31 cellular contexts compared by ENCODE assay signal in genomic region chr7:135990258-135990657, GRCh38.
"Had no signal": no experiment of that assay in that cellular context is flagged by ENCODE, and none has a peak within 500 bp of the region (broad histone marks: within the 10 kb centered on the region; RNA-seq: fewer than 3 reads in every experiment).

No MANE protein-coding gene starts in this region.

- H3K36me3 Mint-ChIP-seq: activated naive CD4-positive, alpha-beta T cell treated with anti-CD3 and anti-CD28 coated beads, Interleukin-2, amount 50 U/mL, for 72 hours had no signal

- H3K27ac ChIP-seq: adrenal gland, body of pancreas, breast epithelium had no signal

- ATAC-seq: activated CD4-positive, alpha-beta T cell treated with anti-CD3 and anti-CD28 coated beads for 36 hours; activated CD4-positive, CD25-positive, alpha-beta regulatory T cell treated with anti-CD3 and anti-CD28 coated beads, Interleukin-2, amount 50 U/mL, for 24 hours; activated CD8-positive, alpha-beta T cell treated with anti-CD3 and anti-CD28 coated beads, Interleukin-2, amount 10 ng/mL, durations not matched to agents 7 days and 5 days; activated naive CD4-positive, alpha-beta T cell treated with anti-CD3 and anti-CD28 coated beads, Interleukin-2, amount 50 U/mL, for 72 hours; body of pancreas; WTC11 had no signal

- H3K36me3 ChIP-seq: adrenal gland, breast epithelium had no signal

- H3K4me1 ChIP-seq: body of pancreas, breast epithelium had no signal

- H3K27me3 ChIP-seq: adrenal gland, body of pancreas, breast epithelium had no signal

- H3K4me1 Mint-ChIP-seq: WTC11 had no signal

- H3K4me3 Mint-ChIP-seq: activated CD4-positive, alpha-beta T cell treated with anti-CD3 and anti-CD28 coated beads for 36 hours; activated CD4-positive, alpha-beta T cell treated with anti-CD3 and anti-CD28 coated beads, Interleukin-2, amount 10 ng/mL, durations not matched to agents 7 days and 5 days; activated CD8-positive, alpha-beta T cell treated with anti-CD3 and anti-CD28 coated beads, Interleukin-2, amount 10 ng/mL, durations not matched to agents 7 days and 5 days; activated naive CD4-positive, alpha-beta T cell treated with anti-CD3 and anti-CD28 coated beads for 36 hours; activated T-cell treated with anti-CD3 and anti-CD28 coated beads, Interleukin-2, amount 50 U/mL, for 24 hours; WTC11 had no signal

- DNase-seq: activated CD4-positive, alpha-beta T cell treated with anti-CD3 and anti-CD28 coated beads for 36 hours; activated CD4-positive, alpha-beta T cell treated with anti-CD3 and anti-CD28 coated beads, Interleukin-2, amount 10 ng/mL, durations not matched to agents 7 days and 5 days; activated CD4-positive, alpha-beta T cell treated with anti-CD3 and anti-CD28 coated beads, Interleukin-2, amount 50 U/mL, for 48 hours; activated CD8-positive, alpha-beta T cell treated with anti-CD3 and anti-CD28 coated beads, Interleukin-2, amount 10 ng/mL, durations not matched to agents 7 days and 5 days; activated gamma-delta T cell treated with Interleukin-2 at 50 U/mL for 16 hours; activated naive CD4-positive, alpha-beta T cell treated with anti-CD3 and anti-CD28 coated beads for 36 hours; activated T-cell treated with anti-CD3 and anti-CD28 coated beads, Interleukin-2, amount 50 U/mL, for 24 hours; adrenal gland; body of pancreas; Karpas-422; KBM-7; NCI-H1048; NCI-H1105 treated with DMSO at 0.1 percent for 48 hours; NCI-H1436; NCI-H1694; NCI-H1930; NCI-H2081 treated with DMSO at 0.1 percent for 48 hours; NCI-H510A; NCI-H526; NCI-H748 treated with DMSO at 0.1 percent for 48 hours; NK-92 treated with Interleukin-12 subunit alpha and Interleukin-12 subunit beta, amount 100 ng/mL, for 24 hours; Right ventricle myocardium superior; SW 1271; T-helper 1 cell; T-helper 2 cell; T-helper 9 cell had no signal

- H3K9me3 ChIP-seq: adrenal gland, body of pancreas, breast epithelium had no signal

- H3K4me3 ChIP-seq: adrenal gland, body of pancreas, breast epithelium had no signal

- H3K27ac Mint-ChIP-seq: activated CD4-positive, alpha-beta T cell treated with anti-CD3 and anti-CD28 coated beads for 36 hours; activated CD4-positive, alpha-beta T cell treated with anti-CD3 and anti-CD28 coated beads, Interleukin-2, amount 10 ng/mL, durations not matched to agents 7 days and 5 days; activated CD8-positive, alpha-beta T cell treated with anti-CD3 and anti-CD28 coated beads, Interleukin-2, amount 10 ng/mL, durations not matched to agents 7 days and 5 days; activated naive CD4-positive, alpha-beta T cell treated with anti-CD3 and anti-CD28 coated beads for 36 hours; activated naive CD4-positive, alpha-beta T cell treated with anti-CD3 and anti-CD28 coated beads, Interleukin-2, amount 50 U/mL, for 72 hours; activated T-cell treated with anti-CD3 and anti-CD28 coated beads, Interleukin-2, amount 50 U/mL, for 24 hours; WTC11 had no signal

- FAIRE-seq: astrocyte had no signal

- H3K9me3 Mint-ChIP-seq: activated naive CD4-positive, alpha-beta T cell treated with anti-CD3 and anti-CD28 coated beads for 36 hours; activated naive CD4-positive, alpha-beta T cell treated with anti-CD3 and anti-CD28 coated beads, Interleukin-2, amount 50 U/mL, for 72 hours; activated T-cell treated with anti-CD3 and anti-CD28 coated beads, Interleukin-2, amount 50 U/mL, for 24 hours had no signal
